7 cellular contexts compared by ENCODE assay signal in genomic region chr6:34451192-34451591, GRCh38. TPM values are rescaled to one million over a fixed set of nuclear protein-coding genes. Genes with fewer than 3 reads are reported as not detected.
"Had no signal": no experiment of that assay in that cellular context is flagged by ENCODE, and none has a peak within 500 bp of the region (broad histone marks: within the 10 kb centered on the region; RNA-seq: fewer than 3 reads in every experiment).

No MANE protein-coding gene starts in this region.

- H3K9ac ChIP-seq: KMS-11 had no signal

- DNase-seq: IMR-90, KBM-7, KG1 had no signal

- H3K27ac ChIP-seq: HL-60, KMS-11 had no signal

- H3K4me2 ChIP-seq: KMS-11 had no signal

RNA-seq across cellular contexts. Expression of gene PACSIN1, which starts 14.7 kb away (rescaled TPM):
- total RNA-seq: HT1080, IMR-90 had no signal
- polyA plus RNA-seq: IgD-negative memory B cell had no signal
